ENCODE assay signal across 18 cellular contexts in genomic region chr3:156630773-156631093, GRCh38. TPM values are rescaled to one million over a fixed set of nuclear protein-coding genes. Genes with fewer than 3 reads are reported as not detected.
DNase-seq lines count a peak whose midpoint lies in the region; ATAC-seq and TF ChIP-seq lines count a peak whose summit lies in the region.
"Had no signal": no experiment of that assay in that cellular context is flagged by ENCODE, and none has a peak within 500 bp of the region (broad histone marks: within the 10 kb centered on the region; RNA-seq: fewer than 3 reads in every experiment).

No MANE protein-coding gene starts in this region.

- no peak overlapping the region for H3K4me3 Mint-ChIP-seq in chondrocyte (ENCODE audit: unreplicated experiment)
- H3K4me3 Mint-ChIP-seq: activated CD8-positive, alpha-beta T cell treated with anti-CD3 and anti-CD28 coated beads for 36 hours; activated naive CD8-positive, alpha-beta T cell treated with anti-CD3 and anti-CD28 coated beads, Interleukin-2, amount 10 ng/mL, durations not matched to agents 7 days and 5 days; stimulated activated naive B cell treated with anti-CD40 and anti-IgM and Interleukin-4, amounts not matched to agents 10 μg/mL and 1 μg/mL and 100 μg/mL, for 72 hours had no signal

- peak overlapping the region; percentile 27 for H3K27ac Mint-ChIP-seq in chondrocyte (ENCODE audit: unreplicated experiment)
- H3K27ac Mint-ChIP-seq: activated CD8-positive, alpha-beta T cell treated with anti-CD3 and anti-CD28 coated beads for 36 hours; activated naive CD8-positive, alpha-beta T cell treated with anti-CD3 and anti-CD28 coated beads, Interleukin-2, amount 10 ng/mL, durations not matched to agents 7 days and 5 days; stimulated activated naive B cell treated with anti-CD40 and anti-IgM and Interleukin-4, amounts not matched to agents 10 μg/mL and 1 μg/mL and 100 μg/mL, for 72 hours had no signal

- DNase-seq in ELR (ENCODE audit: low read depth), result peak; percentile 27
- peak; percentile 83 for DNase-seq in LHCN-M2 (ENCODE audit: low read depth)
- DNase-seq in chondrocyte (ENCODE audit: low spot score), result no peak
- DNase-seq in neuronal stem cell (ENCODE audit: low spot score), result peak; percentile 15
- DNase-seq in iPS-NIHi7 (ENCODE audit: extremely low spot score), result no peak
- no peak for DNase-seq in activated CD4-positive, alpha-beta T cell treated with anti-CD3 and anti-CD28 coated beads, Interleukin-2, amount 50 U/mL, for 48 hours
- DNase-seq in NCI-H1436 (lab: John Stamatoyannopoulos, UW), result no peak
- DNase-seq in omental fat pad (ENCODE audit: low spot score), result no peak
- DNase-seq: activated CD4-positive, CD25-positive, alpha-beta regulatory T cell treated with anti-CD3 and anti-CD28 coated beads, Interleukin-2, amount 50 U/mL, for 72 hours; activated CD8-positive, alpha-beta T cell treated with anti-CD3 and anti-CD28 coated beads for 36 hours; activated naive CD8-positive, alpha-beta T cell treated with anti-CD3 and anti-CD28 coated beads, Interleukin-2, amount 10 ng/mL, durations not matched to agents 7 days and 5 days; central memory CD4-positive, alpha-beta T cell; nucleus accumbens; retina; stimulated activated CD4-positive, alpha-beta T cell treated with anti-CD3 and anti-CD28 coated beads, Interleukin-4, amount 100 ng/mL, for 24 hours; stimulated activated naive B cell treated with anti-CD40 and anti-IgM and Interleukin-4, amounts not matched to agents 10 μg/mL and 1 μg/mL and 100 μg/mL, for 72 hours had no signal

- H3K4me2 ChIP-seq in neuronal stem cell (ENCODE audit: insufficient read depth, low read length, poor library complexity, severe bottlenecking), result no peak overlapping the region

- no peak overlapping the region for H3K18ac ChIP-seq in neuronal stem cell (ENCODE audit: low read length)

- H3K27me3 ChIP-seq in neuronal stem cell (ENCODE audit: control insufficient read depth in 3 of 3, insufficient read depth in 3 of 3, low read depth in 1 of 3, low read length in 3 of 3), result peaks cover 0 to 30% (median 0%) of the 10 kb centered on the region in 3 experiments
- H3K27me3 ChIP-seq: suprapubic skin had no signal

- TF ChIP-seq CTCF in chondrocyte (IDR thresholded peaks at IDR 0.05) (no peak), omental fat pad (IDR thresholded peaks at IDR 0.05) (no peak)

- H3K36me3 Mint-ChIP-seq in chondrocyte (ENCODE audit: low read depth), result no peaks in the 10 kb centered on the region
- H3K36me3 Mint-ChIP-seq: activated naive CD8-positive, alpha-beta T cell treated with anti-CD3 and anti-CD28 coated beads, Interleukin-2, amount 10 ng/mL, durations not matched to agents 7 days and 5 days; stimulated activated naive B cell treated with anti-CD40 and anti-IgM and Interleukin-4, amounts not matched to agents 10 μg/mL and 1 μg/mL and 100 μg/mL, for 72 hours had no signal

- H3K4me1 ChIP-seq in neuronal stem cell (ENCODE audit: control insufficient read depth in 2 of 2, insufficient read depth in 1 of 2, low read depth in 1 of 2, low read length in 2 of 2), result peaks cover 0 to 6% of the 10 kb centered on the region in 2 donors

- H2BK15ac ChIP-seq in neuronal stem cell (ENCODE audit: low read length), result no peak overlapping the region

- WGBS in neuronal stem cell (ENCODE audit: extremely low coverage in 2 of 2, insufficient read length in 2 of 2, insufficient replicate concordance in 1 of 2), 2 donors, result no CpG with 5 or more reads among the region's 3 CpGs

- H2AFZ ChIP-seq in neuronal stem cell (ENCODE audit: low read length), result no peak overlapping the region

- no peak overlapping the region for H3K14ac ChIP-seq in neuronal stem cell (ENCODE audit: low read length)

- no peak overlapping the region for H3K9ac ChIP-seq in neuronal stem cell (ENCODE audit: low read depth, low read length, poor library complexity)

- H3K23ac ChIP-seq in neuronal stem cell (ENCODE audit: low read depth, low read length, poor library complexity), result no peak overlapping the region

- H3K9me3 ChIP-seq in neuronal stem cell (replicated peaks in 1 of 2; ENCODE audit: control insufficient read depth in 2 of 2, insufficient read depth in 1 of 2, low read depth in 1 of 2, low read length in 2 of 2), result no peaks in the 10 kb centered on the region
- H3K9me3 ChIP-seq: suprapubic skin had no signal

- H3K9me3 Mint-ChIP-seq in chondrocyte (ENCODE audit: low read depth), result no peaks in the 10 kb centered on the region
- H3K9me3 Mint-ChIP-seq: activated CD8-positive, alpha-beta T cell treated with anti-CD3 and anti-CD28 coated beads for 36 hours; activated naive CD8-positive, alpha-beta T cell treated with anti-CD3 and anti-CD28 coated beads, Interleukin-2, amount 10 ng/mL, durations not matched to agents 7 days and 5 days; stimulated activated naive B cell treated with anti-CD40 and anti-IgM and Interleukin-4, amounts not matched to agents 10 μg/mL and 1 μg/mL and 100 μg/mL, for 72 hours had no signal

- H2BK12ac ChIP-seq in neuronal stem cell (ENCODE audit: low read length), result no peak overlapping the region

- H4K91ac ChIP-seq in neuronal stem cell (ENCODE audit: low read depth, low read length, poor library complexity), result no peak overlapping the region

- H3K79me1 ChIP-seq in neuronal stem cell (ENCODE audit: low read depth, low read length), result no peaks in the 10 kb centered on the region

- no peak overlapping the region for H3K27ac ChIP-seq in neuronal stem cell (replicated peaks; ENCODE audit: low read length)
- H3K27ac ChIP-seq: suprapubic skin had no signal

- no peak overlapping the region for H3K4me3 ChIP-seq in neuronal stem cell (ENCODE audit: low read length in 2 of 2)
- H3K4me3 ChIP-seq: suprapubic skin had no signal

- no peak overlapping the region for H2AK5ac ChIP-seq in neuronal stem cell (ENCODE audit: low read depth, low read length)

- no peak overlapping the region for H2BK5ac ChIP-seq in neuronal stem cell (ENCODE audit: low read length)

- H3K4me1 Mint-ChIP-seq in chondrocyte (ENCODE audit: low read depth), result peaks cover 32% of the 10 kb centered on the region
- H3K4me1 Mint-ChIP-seq: stimulated activated naive B cell treated with anti-CD40 and anti-IgM and Interleukin-4, amounts not matched to agents 10 μg/mL and 1 μg/mL and 100 μg/mL, for 72 hours had no signal

- no peaks in the 10 kb centered on the region for H3K27me3 Mint-ChIP-seq in chondrocyte (ENCODE audit: low read depth)
- H3K27me3 Mint-ChIP-seq: stimulated activated naive B cell treated with anti-CD40 and anti-IgM and Interleukin-4, amounts not matched to agents 10 μg/mL and 1 μg/mL and 100 μg/mL, for 72 hours had no signal

- ATAC-seq in omental fat pad (ENCODE audit: low FRiP score), result no peak
- ATAC-seq: activated CD8-positive, alpha-beta T cell treated with anti-CD3 and anti-CD28 coated beads for 36 hours; Right ventricle myocardium inferior; stimulated activated naive B cell treated with anti-CD40 and anti-IgM and Interleukin-4, amounts not matched to agents 10 μg/mL and 1 μg/mL and 100 μg/mL, for 72 hours had no signal

- no peak overlapping the region for H4K8ac ChIP-seq in neuronal stem cell (ENCODE audit: low read depth, low read length)

- no peak overlapping the region for H3K4ac ChIP-seq in neuronal stem cell (ENCODE audit: low read length)

- H2BK120ac ChIP-seq in neuronal stem cell (ENCODE audit: low read depth, low read length), result no peak overlapping the region

- no peaks in the 10 kb centered on the region for H3K36me3 ChIP-seq in neuronal stem cell (replicated peaks in 1 of 2; ENCODE audit: control insufficient read depth in 2 of 2, insufficient read depth in 2 of 2, low read length in 2 of 2)
- H3K36me3 ChIP-seq: suprapubic skin had no signal

RNA-seq across cellular contexts. Expression of gene TIPARP, which starts 43.7 kb away (rescaled TPM):
- total RNA-seq in LHCN-M2 (2014; rRNA removed) (89.9 and 103 TPM in 2 replicates), chondrocyte (65.3 to 90.5 TPM (median 65.3 TPM) in 3 replicates), omental fat pad (100 to 1,000 TPM in 2 of 4 donors, 10 to 100 TPM in 2; 27.7 to 287 (median 98.7) TPM)
- 32.7 TPM for polyA plus RNA-seq in LHCN-M2 (2012)
- 4.3 TPM for polyA plus RNA-seq in neuronal stem cell (2013, experiment 1 of 2)
- polyA plus RNA-seq in neuronal stem cell (2013, experiment 2 of 2), result 4.8 TPM

Comparison
In these comparisons a context has a peak if more than half of its experiments do, and no peak if none do; other contexts are left out.
1. DNase-seq: peak in ELR (single experiment), LHCN-M2 (single experiment) and neuronal stem cell (single experiment); none in chondrocyte (single experiment), iPS-NIHi7 (single experiment), activated CD4-positive, alpha-beta T cell treated with anti-CD3 and anti-CD28 coated beads, Interleukin-2, amount 50 U/mL, for 48 hours (0 of 2), NCI-H1436 (single experiment) and omental fat pad (single experiment).